Comparison of ENCODE assay signal across 1 cellular context in the genomic region with DNA sequence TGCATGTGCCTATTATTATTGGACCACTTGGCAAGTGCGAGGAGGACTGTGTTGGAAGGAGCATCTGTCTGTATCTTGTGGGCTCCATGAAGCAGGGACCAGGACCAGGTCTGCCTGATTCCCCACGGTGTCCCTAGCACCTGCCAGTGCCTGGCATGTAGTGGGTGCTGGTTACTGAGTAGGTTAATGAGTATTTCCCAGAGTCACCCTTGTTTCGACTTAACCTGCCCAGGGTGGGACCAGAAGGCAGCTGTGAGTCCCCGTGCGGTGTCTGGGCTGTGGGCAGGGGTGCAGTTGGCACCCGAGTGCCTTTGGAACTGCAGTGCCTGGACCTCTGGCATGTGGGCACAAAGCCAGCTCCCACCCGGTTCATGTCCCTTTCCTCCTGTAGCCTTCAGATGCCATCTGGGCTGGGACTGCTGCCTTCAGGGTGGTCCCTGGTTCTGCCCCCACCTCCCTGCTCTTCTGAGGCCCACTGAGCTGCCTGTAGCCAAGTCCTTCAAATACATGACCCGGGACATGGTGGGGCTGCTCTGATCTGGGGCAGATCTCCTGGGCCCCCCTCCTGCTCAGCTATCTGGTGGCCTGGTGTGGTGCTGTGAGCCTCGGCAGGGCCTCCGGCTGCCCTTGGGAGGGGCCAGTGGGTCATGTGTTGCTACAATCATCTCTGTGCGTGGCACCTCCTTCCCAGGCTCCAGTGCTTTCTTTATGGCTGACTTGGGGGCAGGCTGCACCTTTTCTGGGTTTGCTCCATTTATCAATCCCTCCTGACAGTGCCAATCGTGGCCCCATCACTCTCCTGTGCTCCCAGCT.
TF ChIP-seq lines count a peak whose summit lies in the region.

No MANE protein-coding gene starts in this region.

TF ChIP-seq in SK-N-SH treated with all-trans-retinoic acid at 6 μM for 48 hours, 23 proteins besides CTCF, POLR2A, EP300 and RAD21:
- TF ChIP-seq, protein P1, sequence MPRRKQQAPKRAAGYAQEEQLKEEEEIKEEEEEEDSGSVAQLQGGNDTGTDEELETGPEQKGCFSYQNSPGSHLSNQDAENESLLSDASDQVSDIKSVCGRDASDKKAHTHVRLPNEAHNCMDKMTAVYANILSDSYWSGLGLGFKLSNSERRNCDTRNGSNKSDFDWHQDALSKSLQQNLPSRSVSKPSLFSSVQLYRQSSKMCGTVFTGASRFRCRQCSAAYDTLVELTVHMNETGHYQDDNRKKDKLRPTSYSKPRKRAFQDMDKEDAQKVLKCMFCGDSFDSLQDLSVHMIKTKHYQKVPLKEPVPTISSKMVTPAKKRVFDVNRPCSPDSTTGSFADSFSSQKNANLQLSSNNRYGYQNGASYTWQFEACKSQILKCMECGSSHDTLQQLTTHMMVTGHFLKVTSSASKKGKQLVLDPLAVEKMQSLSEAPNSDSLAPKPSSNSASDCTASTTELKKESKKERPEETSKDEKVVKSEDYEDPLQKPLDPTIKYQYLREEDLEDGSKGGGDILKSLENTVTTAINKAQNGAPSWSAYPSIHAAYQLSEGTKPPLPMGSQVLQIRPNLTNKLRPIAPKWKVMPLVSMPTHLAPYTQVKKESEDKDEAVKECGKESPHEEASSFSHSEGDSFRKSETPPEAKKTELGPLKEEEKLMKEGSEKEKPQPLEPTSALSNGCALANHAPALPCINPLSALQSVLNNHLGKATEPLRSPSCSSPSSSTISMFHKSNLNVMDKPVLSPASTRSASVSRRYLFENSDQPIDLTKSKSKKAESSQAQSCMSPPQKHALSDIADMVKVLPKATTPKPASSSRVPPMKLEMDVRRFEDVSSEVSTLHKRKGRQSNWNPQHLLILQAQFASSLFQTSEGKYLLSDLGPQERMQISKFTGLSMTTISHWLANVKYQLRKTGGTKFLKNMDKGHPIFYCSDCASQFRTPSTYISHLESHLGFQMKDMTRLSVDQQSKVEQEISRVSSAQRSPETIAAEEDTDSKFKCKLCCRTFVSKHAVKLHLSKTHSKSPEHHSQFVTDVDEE (CRISPR knock-in tag; IDR thresholded peaks at IDR 0.05): no peak
- TF ChIP-seq GLIS3 (CRISPR knock-in tag; IDR thresholded peaks at IDR 0.05): no peak
- TF ChIP-seq PPARA (CRISPR knock-in tag; IDR thresholded peaks at IDR 0.05; ENCODE audit: borderline replicate concordance): no peak
- TF ChIP-seq, protein P2, sequence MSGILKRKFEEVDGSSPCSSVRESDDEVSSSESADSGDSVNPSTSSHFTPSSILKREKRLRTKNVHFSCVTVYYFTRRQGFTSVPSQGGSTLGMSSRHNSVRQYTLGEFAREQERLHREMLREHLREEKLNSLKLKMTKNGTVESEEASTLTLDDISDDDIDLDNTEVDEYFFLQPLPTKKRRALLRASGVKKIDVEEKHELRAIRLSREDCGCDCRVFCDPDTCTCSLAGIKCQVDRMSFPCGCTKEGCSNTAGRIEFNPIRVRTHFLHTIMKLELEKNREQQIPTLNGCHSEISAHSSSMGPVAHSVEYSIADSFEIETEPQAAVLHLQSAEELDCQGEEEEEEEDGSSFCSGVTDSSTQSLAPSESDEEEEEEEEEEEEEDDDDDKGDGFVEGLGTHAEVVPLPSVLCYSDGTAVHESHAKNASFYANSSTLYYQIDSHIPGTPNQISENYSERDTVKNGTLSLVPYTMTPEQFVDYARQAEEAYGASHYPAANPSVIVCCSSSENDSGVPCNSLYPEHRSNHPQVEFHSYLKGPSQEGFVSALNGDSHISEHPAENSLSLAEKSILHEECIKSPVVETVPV (CRISPR knock-in tag; IDR thresholded peaks at IDR 0.05): no peak
- no peak for TF ChIP-seq BACH2 (CRISPR knock-in tag; IDR thresholded peaks at IDR 0.05; ENCODE audit: borderline replicate concordance)
- TF ChIP-seq, protein P3, sequence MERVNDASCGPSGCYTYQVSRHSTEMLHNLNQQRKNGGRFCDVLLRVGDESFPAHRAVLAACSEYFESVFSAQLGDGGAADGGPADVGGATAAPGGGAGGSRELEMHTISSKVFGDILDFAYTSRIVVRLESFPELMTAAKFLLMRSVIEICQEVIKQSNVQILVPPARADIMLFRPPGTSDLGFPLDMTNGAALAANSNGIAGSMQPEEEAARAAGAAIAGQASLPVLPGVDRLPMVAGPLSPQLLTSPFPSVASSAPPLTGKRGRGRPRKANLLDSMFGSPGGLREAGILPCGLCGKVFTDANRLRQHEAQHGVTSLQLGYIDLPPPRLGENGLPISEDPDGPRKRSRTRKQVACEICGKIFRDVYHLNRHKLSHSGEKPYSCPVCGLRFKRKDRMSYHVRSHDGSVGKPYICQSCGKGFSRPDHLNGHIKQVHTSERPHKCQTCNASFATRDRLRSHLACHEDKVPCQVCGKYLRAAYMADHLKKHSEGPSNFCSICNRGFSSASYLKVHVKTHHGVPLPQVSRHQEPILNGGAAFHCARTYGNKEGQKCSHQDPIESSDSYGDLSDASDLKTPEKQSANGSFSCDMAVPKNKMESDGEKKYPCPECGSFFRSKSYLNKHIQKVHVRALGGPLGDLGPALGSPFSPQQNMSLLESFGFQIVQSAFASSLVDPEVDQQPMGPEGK (CRISPR knock-in tag; IDR thresholded peaks at IDR 0.05; ENCODE audit: borderline replicate concordance): no peak
- no peak for TF ChIP-seq CSDC2 (CRISPR knock-in tag; IDR thresholded peaks at IDR 0.05)
- TF ChIP-seq ZNF70 (CRISPR knock-in tag; IDR thresholded peaks at IDR 0.05): no peak
- no peak for TF ChIP-seq ARNTL (CRISPR knock-in tag; IDR thresholded peaks at IDR 0.05; ENCODE audit: borderline replicate concordance, low read depth)
